1 cellular context compared by ENCODE assay signal in the genomic region with DNA sequence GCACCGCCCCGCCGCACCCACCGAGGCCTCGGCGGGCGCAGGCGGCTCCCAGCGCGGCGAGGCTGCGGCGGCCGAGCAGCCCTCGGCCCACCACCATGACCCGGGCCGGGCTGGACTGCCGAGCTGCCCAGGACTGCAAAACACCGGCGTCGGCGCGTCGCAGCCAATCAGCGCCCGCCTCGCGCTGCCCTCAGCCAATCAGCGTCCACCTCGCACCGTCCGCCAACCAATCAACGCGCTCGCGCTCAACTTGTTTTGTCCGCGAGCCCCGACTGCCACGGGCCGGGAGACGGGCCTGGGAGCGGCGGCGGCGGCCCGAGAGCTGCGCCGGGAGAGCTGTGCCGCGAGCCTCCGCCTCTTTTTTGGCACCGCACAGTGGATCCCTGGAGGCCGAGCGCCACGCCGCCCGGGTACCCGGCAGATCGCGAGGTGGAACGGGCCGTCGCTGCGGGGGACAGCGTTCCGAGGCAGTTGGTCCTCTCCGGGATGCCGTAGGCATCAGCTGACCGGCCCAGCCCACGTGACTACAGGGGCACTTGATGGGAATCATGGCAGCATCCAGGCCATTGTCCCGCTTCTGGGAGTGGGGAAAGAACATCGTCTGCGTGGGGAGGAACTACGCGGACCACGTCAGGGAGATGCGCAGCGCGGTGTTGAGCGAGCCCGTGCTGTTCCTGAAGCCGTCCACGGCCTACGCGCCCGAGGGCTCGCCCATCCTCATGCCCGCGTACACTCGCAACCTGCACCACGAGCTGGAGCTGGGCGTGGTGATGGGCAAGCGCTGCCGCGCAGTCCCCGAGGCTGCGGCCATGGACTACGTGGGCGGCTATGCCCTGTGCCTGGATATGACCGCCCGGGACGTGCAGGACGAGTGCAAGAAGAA.
A peak's percentile ranks its signal among the peaks of the same experiment; 100 is the strongest.
TF ChIP-seq lines count a peak whose summit lies in the region.

Gene FAHD1, plus strand, starts transcription at position 516 of the 883 bp plus-strand sequence. Its CDS starts 33 bp downstream, at position 549.
Gene HAGH, minus strand, starts transcription at position 135 of the 883 bp plus-strand sequence. Its CDS starts 38 bp downstream, at position 97.

TF ChIP-seq in GM12878, 131 proteins besides CTCF, POLR2A, EP300 and RAD21 (continued from another document and continues in another):
- no peak for TF ChIP-seq E4F1 (IDR thresholded peaks at IDR 0.05; ENCODE audit: borderline replicate concordance, partially characterized antibody)
- peak; percentile 54; the same call in 1 of the 2 replicates for TF ChIP-seq TARDBP (IDR thresholded peaks at IDR 0.05; ENCODE audit: borderline replicate concordance)
- TF ChIP-seq SMAD5 (IDR thresholded peaks at IDR 0.05; ENCODE audit: low read depth) = no peak; the same call in 1 of the 2 replicates
- TF ChIP-seq CREB1 (IDR thresholded peaks at IDR 0.05; ENCODE audit: low read depth) = peak; percentile 36; the same call in 1 of the 2 replicates
- peak; percentile 51; the same call in 1 of the 2 replicates for TF ChIP-seq NR2C1 (IDR thresholded peaks at IDR 0.05)
- no peak for TF ChIP-seq CHD1 (IDR thresholded peaks at IDR 0.05; ENCODE audit: low read depth, low read length)
- TF ChIP-seq, protein P1, sequence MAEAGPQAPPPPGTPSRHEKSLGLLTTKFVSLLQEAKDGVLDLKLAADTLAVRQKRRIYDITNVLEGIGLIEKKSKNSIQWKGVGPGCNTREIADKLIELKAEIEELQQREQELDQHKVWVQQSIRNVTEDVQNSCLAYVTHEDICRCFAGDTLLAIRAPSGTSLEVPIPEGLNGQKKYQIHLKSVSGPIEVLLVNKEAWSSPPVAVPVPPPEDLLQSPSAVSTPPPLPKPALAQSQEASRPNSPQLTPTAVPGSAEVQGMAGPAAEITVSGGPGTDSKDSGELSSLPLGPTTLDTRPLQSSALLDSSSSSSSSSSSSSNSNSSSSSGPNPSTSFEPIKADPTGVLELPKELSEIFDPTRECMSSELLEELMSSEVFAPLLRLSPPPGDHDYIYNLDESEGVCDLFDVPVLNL (IDR thresholded peaks at IDR 0.05; ENCODE audit: low read depth, low read length) = peak; percentile 57
- TF ChIP-seq DPF2 (IDR thresholded peaks at IDR 0.05) = peak; percentile 64; the same call in 1 of the 2 replicates
- TF ChIP-seq IRF5 (IDR thresholded peaks at IDR 0.05; ENCODE audit: borderline replicate concordance) = no peak
- peak; percentile 52; the same call in 1 of the 2 replicates for TF ChIP-seq CREM (IDR thresholded peaks at IDR 0.05; ENCODE audit: low read depth)
- peak; percentile 92 for TF ChIP-seq SP1 (IDR thresholded peaks at IDR 0.05; ENCODE audit: low read depth, low read length)
- TF ChIP-seq ETV6 (conservative IDR thresholded peaks at IDR 0.05 in 1 of 2, IDR thresholded peaks at IDR 0.05 in 1 of 2; ENCODE audit: borderline replicate concordance in 1 of 2, low read depth in 1 of 2) = no peak
- no peak for TF ChIP-seq EZH2 (IDR thresholded peaks at IDR 0.05; ENCODE audit: borderline replicate concordance, control insufficient read depth, low read depth, low read length)
- TF ChIP-seq ZNF24 (IDR thresholded peaks at IDR 0.05) = 0 out of 2 replicates have a peak, but pooled peaks have one; percentile 36
- no peak for TF ChIP-seq JUNB (IDR thresholded peaks at IDR 0.05)
- peak; percentile 63; the same call in 1 of the 2 replicates for TF ChIP-seq EED (IDR thresholded peaks at IDR 0.05; ENCODE audit: low read depth)
- no peak for TF ChIP-seq RELA (IDR thresholded peaks at IDR 0.05; ENCODE audit: borderline replicate concordance, partially characterized antibody)
- TF ChIP-seq, protein P2, sequence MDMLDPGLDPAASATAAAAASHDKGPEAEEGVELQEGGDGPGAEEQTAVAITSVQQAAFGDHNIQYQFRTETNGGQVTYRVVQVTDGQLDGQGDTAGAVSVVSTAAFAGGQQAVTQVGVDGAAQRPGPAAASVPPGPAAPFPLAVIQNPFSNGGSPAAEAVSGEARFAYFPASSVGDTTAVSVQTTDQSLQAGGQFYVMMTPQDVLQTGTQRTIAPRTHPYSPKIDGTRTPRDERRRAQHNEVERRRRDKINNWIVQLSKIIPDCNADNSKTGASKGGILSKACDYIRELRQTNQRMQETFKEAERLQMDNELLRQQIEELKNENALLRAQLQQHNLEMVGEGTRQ (IDR thresholded peaks at IDR 0.05; ENCODE audit: borderline replicate concordance, low read depth, low read length) = peak; percentile 99
- peak; percentile 89; the same call in 1 of the 2 replicates for TF ChIP-seq NFIC (IDR thresholded peaks at IDR 0.05; ENCODE audit: low read depth, low read length)
- TF ChIP-seq, protein P3, sequence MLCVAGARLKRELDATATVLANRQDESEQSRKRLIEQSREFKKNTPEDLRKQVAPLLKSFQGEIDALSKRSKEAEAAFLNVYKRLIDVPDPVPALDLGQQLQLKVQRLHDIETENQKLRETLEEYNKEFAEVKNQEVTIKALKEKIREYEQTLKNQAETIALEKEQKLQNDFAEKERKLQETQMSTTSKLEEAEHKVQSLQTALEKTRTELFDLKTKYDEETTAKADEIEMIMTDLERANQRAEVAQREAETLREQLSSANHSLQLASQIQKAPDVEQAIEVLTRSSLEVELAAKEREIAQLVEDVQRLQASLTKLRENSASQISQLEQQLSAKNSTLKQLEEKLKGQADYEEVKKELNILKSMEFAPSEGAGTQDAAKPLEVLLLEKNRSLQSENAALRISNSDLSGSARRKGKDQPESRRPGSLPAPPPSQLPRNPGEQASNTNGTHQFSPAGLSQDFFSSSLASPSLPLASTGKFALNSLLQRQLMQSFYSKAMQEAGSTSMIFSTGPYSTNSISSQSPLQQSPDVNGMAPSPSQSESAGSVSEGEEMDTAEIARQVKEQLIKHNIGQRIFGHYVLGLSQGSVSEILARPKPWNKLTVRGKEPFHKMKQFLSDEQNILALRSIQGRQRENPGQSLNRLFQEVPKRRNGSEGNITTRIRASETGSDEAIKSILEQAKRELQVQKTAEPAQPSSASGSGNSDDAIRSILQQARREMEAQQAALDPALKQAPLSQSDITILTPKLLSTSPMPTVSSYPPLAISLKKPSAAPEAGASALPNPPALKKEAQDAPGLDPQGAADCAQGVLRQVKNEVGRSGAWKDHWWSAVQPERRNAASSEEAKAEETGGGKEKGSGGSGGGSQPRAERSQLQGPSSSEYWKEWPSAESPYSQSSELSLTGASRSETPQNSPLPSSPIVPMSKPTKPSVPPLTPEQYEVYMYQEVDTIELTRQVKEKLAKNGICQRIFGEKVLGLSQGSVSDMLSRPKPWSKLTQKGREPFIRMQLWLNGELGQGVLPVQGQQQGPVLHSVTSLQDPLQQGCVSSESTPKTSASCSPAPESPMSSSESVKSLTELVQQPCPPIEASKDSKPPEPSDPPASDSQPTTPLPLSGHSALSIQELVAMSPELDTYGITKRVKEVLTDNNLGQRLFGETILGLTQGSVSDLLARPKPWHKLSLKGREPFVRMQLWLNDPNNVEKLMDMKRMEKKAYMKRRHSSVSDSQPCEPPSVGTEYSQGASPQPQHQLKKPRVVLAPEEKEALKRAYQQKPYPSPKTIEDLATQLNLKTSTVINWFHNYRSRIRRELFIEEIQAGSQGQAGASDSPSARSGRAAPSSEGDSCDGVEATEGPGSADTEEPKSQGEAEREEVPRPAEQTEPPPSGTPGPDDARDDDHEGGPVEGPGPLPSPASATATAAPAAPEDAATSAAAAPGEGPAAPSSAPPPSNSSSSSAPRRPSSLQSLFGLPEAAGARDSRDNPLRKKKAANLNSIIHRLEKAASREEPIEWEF (IDR thresholded peaks at IDR 0.05; ENCODE audit: insufficient replicate concordance, low read depth, low read length) = no peak
- TF ChIP-seq ZBED1 (IDR thresholded peaks at IDR 0.05; ENCODE audit: borderline replicate concordance) = no peak
- peak; percentile 99 for TF ChIP-seq IKZF1 (conservative IDR thresholded peaks at IDR 0.05)
- TF ChIP-seq, protein P4, sequence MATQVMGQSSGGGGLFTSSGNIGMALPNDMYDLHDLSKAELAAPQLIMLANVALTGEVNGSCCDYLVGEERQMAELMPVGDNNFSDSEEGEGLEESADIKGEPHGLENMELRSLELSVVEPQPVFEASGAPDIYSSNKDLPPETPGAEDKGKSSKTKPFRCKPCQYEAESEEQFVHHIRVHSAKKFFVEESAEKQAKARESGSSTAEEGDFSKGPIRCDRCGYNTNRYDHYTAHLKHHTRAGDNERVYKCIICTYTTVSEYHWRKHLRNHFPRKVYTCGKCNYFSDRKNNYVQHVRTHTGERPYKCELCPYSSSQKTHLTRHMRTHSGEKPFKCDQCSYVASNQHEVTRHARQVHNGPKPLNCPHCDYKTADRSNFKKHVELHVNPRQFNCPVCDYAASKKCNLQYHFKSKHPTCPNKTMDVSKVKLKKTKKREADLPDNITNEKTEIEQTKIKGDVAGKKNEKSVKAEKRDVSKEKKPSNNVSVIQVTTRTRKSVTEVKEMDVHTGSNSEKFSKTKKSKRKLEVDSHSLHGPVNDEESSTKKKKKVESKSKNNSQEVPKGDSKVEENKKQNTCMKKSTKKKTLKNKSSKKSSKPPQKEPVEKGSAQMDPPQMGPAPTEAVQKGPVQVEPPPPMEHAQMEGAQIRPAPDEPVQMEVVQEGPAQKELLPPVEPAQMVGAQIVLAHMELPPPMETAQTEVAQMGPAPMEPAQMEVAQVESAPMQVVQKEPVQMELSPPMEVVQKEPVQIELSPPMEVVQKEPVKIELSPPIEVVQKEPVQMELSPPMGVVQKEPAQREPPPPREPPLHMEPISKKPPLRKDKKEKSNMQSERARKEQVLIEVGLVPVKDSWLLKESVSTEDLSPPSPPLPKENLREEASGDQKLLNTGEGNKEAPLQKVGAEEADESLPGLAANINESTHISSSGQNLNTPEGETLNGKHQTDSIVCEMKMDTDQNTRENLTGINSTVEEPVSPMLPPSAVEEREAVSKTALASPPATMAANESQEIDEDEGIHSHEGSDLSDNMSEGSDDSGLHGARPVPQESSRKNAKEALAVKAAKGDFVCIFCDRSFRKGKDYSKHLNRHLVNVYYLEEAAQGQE (IDR thresholded peaks at IDR 0.05; ENCODE audit: low read depth, low read length) = 0 out of 2 replicates have a peak, but pooled peaks have one; percentile 36
- no peak for TF ChIP-seq ZBTB11 (CRISPR knock-in tag; IDR thresholded peaks at IDR 0.05)
- TF ChIP-seq, protein P5, sequence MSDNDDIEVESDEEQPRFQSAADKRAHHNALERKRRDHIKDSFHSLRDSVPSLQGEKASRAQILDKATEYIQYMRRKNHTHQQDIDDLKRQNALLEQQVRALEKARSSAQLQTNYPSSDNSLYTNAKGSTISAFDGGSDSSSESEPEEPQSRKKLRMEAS (IDR thresholded peaks at IDR 0.05; ENCODE audit: low read depth, low read length) = peak; percentile 96
- TF ChIP-seq SIN3A (IDR thresholded peaks at IDR 0.05; ENCODE audit: low read depth, low read length) = peak; percentile 96
- TF ChIP-seq SPI1 (IDR thresholded peaks at IDR 0.05; ENCODE audit: borderline replicate concordance, insufficient read depth, low read depth, low read length) = no peak
- TF ChIP-seq TCF7 (IDR thresholded peaks at IDR 0.05; ENCODE audit: borderline replicate concordance) = no peak
- TF ChIP-seq GATAD2B (conservative IDR thresholded peaks at IDR 0.05; ENCODE audit: low read depth) = peak; percentile 60; the same call in 1 of the 2 replicates
- peak; percentile 53 to 67; a peak in 3 of 4 replicates for TF ChIP-seq IKZF2 (IDR thresholded peaks at IDR 0.05)
- TF ChIP-seq RCOR1 (conservative IDR thresholded peaks at IDR 0.05; ENCODE audit: low read depth, low read length) = no peak
- TF ChIP-seq JUND (IDR thresholded peaks at IDR 0.05; ENCODE audit: low read depth, low read length) = no peak
- peak in 1 of 2 experiments; percentile 89; a peak in 2 of 4 replicates for TF ChIP-seq BHLHE40 (IDR thresholded peaks at IDR 0.05; ENCODE audit: borderline replicate concordance in 1 of 2, low read depth in 2 of 2, low read length in 1 of 2)
- TF ChIP-seq FOXK2 (IDR thresholded peaks at IDR 0.05) = peak; percentile 68; the same call in 1 of the 2 replicates
